Comparison of ENCODE assay signal across 7 cellular contexts in genomic region chr10:110279062-110279986, GRCh38. TPM values are rescaled to one million over a fixed set of nuclear protein-coding genes. Genes with fewer than 3 reads are reported as not detected.
DNase-seq lines count a peak whose midpoint lies in the region; ATAC-seq, FAIRE-seq and TF ChIP-seq lines count a peak whose summit lies in the region.

No MANE protein-coding gene starts in this region.

- peak overlapping the region; percentile 49 for H4K8ac ChIP-seq in trophoblast cell (ENCODE audit: low read depth, low read length)

- H3K9me2 ChIP-seq in PC-3 (replicated peaks; ENCODE audit: low read length), result no peaks in the 10 kb centered on the region

- no peak overlapping the region for H2BK5ac ChIP-seq in trophoblast cell (ENCODE audit: low read depth, low read length, poor library complexity)

- H3K4me1 ChIP-seq in PC-3 (ENCODE audit: insufficient read depth, low read length) (no peaks in the 10 kb centered on the region), adrenal gland (replicated peaks in 1 of 2) (peaks cover 0 to 22% of the 10 kb centered on the region in 2 donors), cardiac muscle cell (ENCODE audit: low read depth) (peaks cover 18% of the 10 kb centered on the region), trophoblast cell (ENCODE audit: control insufficient read depth in 1 of 2, insufficient read depth in 2 of 2, low read length in 2 of 2) (no peaks in the 10 kb centered on the region)

- H2AK5ac ChIP-seq in trophoblast cell (ENCODE audit: low read length), result no peak overlapping the region

- no peak overlapping the region for H3K18ac ChIP-seq in trophoblast cell (ENCODE audit: low read length)

- peak; percentile 84 for DNase-seq in HT-29 (ENCODE audit: low spot score)
- DNase-seq in PC-3, result peak; percentile 62
- peak; percentile 23 to 88 (median 67) for DNase-seq in adrenal gland
- peak; percentile 72 to 82 for DNase-seq in cardiac muscle cell (ENCODE audit: low read depth in 1 of 2, low spot score in 1 of 2)
- peak; percentile 55 to 83 for DNase-seq in trophoblast cell

- no peak overlapping the region for H4K12ac ChIP-seq in trophoblast cell (ENCODE audit: low read depth, low read length)

- TF ChIP-seq POLR2A in adrenal gland (IDR thresholded peaks at IDR 0.05), result no peak

- FAIRE-seq in G401.6 (lab: Jason Lieb, UNC), result peak; percentile 98

- no TSS peak for BruUV-seq in PC-3 (replicated peaks; lab: Mats Ljungman, UMichigan)

- WGBS in adrenal gland, 4 donors, result 43 to 45% (median 45%) methylated on average over 10 of the region's 10 CpGs
- WGBS in trophoblast cell (ENCODE audit: extremely low coverage, insufficient coverage, insufficient read length), result no CpG with 5 or more reads among the region's 10 CpGs

- H3K9me3 ChIP-seq in PC-3 (ENCODE audit: low read length) (no peaks in the 10 kb centered on the region), adrenal gland (replicated peaks in 1 of 3) (no peaks in the 10 kb centered on the region), cardiac muscle cell (ENCODE audit: low read depth) (no peaks in the 10 kb centered on the region), trophoblast cell (ENCODE audit: insufficient read depth, low read depth, low read length) (no peaks in the 10 kb centered on the region)

- H3K27ac ChIP-seq in PC-3 (ENCODE audit: low read length), result no peak overlapping the region
- peak overlapping the region in 2 of 5 donors; percentile 1 to 15 for H3K27ac ChIP-seq in adrenal gland
- H3K27ac ChIP-seq in cardiac muscle cell, result peak overlapping the region; percentile 7
- H3K27ac ChIP-seq in trophoblast cell (ENCODE audit: low read depth, low read length), result no peak overlapping the region

- TF ChIP-seq CTCF in PC-3 (conservative IDR thresholded peaks at IDR 0.05; ENCODE audit: low read depth, low read length), result peak; percentile 75
- TF ChIP-seq CTCF in adrenal gland (IDR thresholded peaks at IDR 0.05), result peak; percentile 45 to 92 (median 88)
- peak; percentile 78 for TF ChIP-seq CTCF in cardiac muscle cell (IDR thresholded peaks at IDR 0.05; ENCODE audit: low read depth, low read length)

- CTCF ChIA-PET in PC-3 (lab: Charles Lee), result no interaction called here

- H2BK12ac ChIP-seq in trophoblast cell (ENCODE audit: low read length), result no peak overlapping the region

- H4K91ac ChIP-seq in trophoblast cell (ENCODE audit: low read depth, low read length), result no peak overlapping the region

- H3K9ac ChIP-seq in PC-3 (ENCODE audit: low read length) (no peak overlapping the region), trophoblast cell (ENCODE audit: low read length) (no peak overlapping the region)

- H3K36me3 ChIP-seq in PC-3 (ENCODE audit: low read depth, low read length) (no peaks in the 10 kb centered on the region), adrenal gland (replicated peaks in 1 of 2) (no peaks in the 10 kb centered on the region), cardiac muscle cell (peaks cover 3% of the 10 kb centered on the region), trophoblast cell (ENCODE audit: control insufficient read depth in 1 of 2, insufficient read depth in 2 of 2, low read length in 2 of 2) (no peaks in the 10 kb centered on the region)

- H3K14ac ChIP-seq in trophoblast cell (ENCODE audit: low read length), result no peak overlapping the region

- H3K4me2 ChIP-seq in PC-3 (ENCODE audit: low read length), result peak overlapping the region; percentile 38
- no peak overlapping the region for H3K4me2 ChIP-seq in trophoblast cell (ENCODE audit: low read length)

- H2AFZ ChIP-seq in PC-3 (ENCODE audit: low read length) (peak overlapping the region; percentile 56), trophoblast cell (ENCODE audit: insufficient read depth, low read length, poor library complexity) (no peak overlapping the region)

- peak; percentile 63 for ATAC-seq in PC-3
- no peak for ATAC-seq in HG03097 (IDR thresholded peaks at IDR 0.05; ENCODE audit: low FRiP score, unreplicated experiment)

- H3K79me2 ChIP-seq in PC-3 (ENCODE audit: low read length), result no peaks in the 10 kb centered on the region
- no peaks in the 10 kb centered on the region for H3K79me2 ChIP-seq in trophoblast cell (ENCODE audit: control insufficient read depth, insufficient read depth, low read length, poor library complexity)

- intact Hi-C loops in PC-3 (cut with micrococcal nuclease) (loop anchor here (1.0 to 5.0 kb wide), 2 partner anchors 52 to 142 kb away; no protein-coding TSS in a partner anchor), adrenal gland (cut with DNase I) (loop anchor here (5.0 kb wide), 3 partner anchors 52 to 142 kb away; no protein-coding TSS in a partner anchor)

- no peaks in the 10 kb centered on the region for H3F3A ChIP-seq in PC-3 (ENCODE audit: low read length, unreplicated experiment)

- POLR2A ChIA-PET in PC-3 (lab: Charles Lee; ENCODE audit: unreplicated experiment), result no interaction called here

- H3K27me3 ChIP-seq in PC-3 (ENCODE audit: low read length), result no peaks in the 10 kb centered on the region
- no peaks in the 10 kb centered on the region for H3K27me3 ChIP-seq in adrenal gland
- no peaks in the 10 kb centered on the region for H3K27me3 ChIP-seq in cardiac muscle cell
- no peaks in the 10 kb centered on the region for H3K27me3 ChIP-seq in trophoblast cell (ENCODE audit: insufficient read depth, low read length)

- H3K4me3 ChIP-seq in PC-3 (ENCODE audit: low read length) (0 out of 2 replicates have a peak overlapping the region, but pooled peaks have one; percentile 32), adrenal gland (peak overlapping the region in 1 of 4 donors; percentile 23), cardiac muscle cell (no peak overlapping the region), trophoblast cell (ENCODE audit: low read depth, low read length) (no peak overlapping the region)

- no peak overlapping the region for H3K23ac ChIP-seq in trophoblast cell (ENCODE audit: low read length)

- no peak overlapping the region for H3K4ac ChIP-seq in trophoblast cell (ENCODE audit: low read depth, low read length)

- H4K20me1 ChIP-seq in PC-3 (ENCODE audit: low read length), result no peaks in the 10 kb centered on the region

- H2BK120ac ChIP-seq in trophoblast cell (ENCODE audit: insufficient read depth, low read length, poor library complexity), result no peak overlapping the region

- H3K79me1 ChIP-seq in trophoblast cell (ENCODE audit: low read length), result no peaks in the 10 kb centered on the region

RNA-seq across cellular contexts. Expression of gene SMNDC1, which starts 25.4 kb away (rescaled TPM):
- total RNA-seq in HT-29 (2014; rRNA removed; shearing (Covaris generic)), result 3.3 and 6.8 TPM in 2 replicates
- total RNA-seq in PC-3 (2014; rRNA removed) (16.3 and 18.4 TPM in 2 replicates), adrenal gland (10 to 100 TPM in 4 of 8 donors, 1 to 10 TPM in 4; 3.7 to 30.0 (median 18.2) TPM), cardiac muscle cell (12.4 and 13.5 TPM in 2 replicates)
- polyA plus RNA-seq in adrenal gland (10 to 100 TPM in 1 of 3 donors, 1 to 10 TPM in 2; 8.7 to 34.4 (median 9.8) TPM), cardiac muscle cell (24.9 and 29.7 TPM in 2 replicates)
- polyA plus RNA-seq in trophoblast cell (2013), result 35.4 and 36.5 TPM in 2 replicates
